Comparison of ENCODE assay signal across 1 cellular context in the genomic region with DNA sequence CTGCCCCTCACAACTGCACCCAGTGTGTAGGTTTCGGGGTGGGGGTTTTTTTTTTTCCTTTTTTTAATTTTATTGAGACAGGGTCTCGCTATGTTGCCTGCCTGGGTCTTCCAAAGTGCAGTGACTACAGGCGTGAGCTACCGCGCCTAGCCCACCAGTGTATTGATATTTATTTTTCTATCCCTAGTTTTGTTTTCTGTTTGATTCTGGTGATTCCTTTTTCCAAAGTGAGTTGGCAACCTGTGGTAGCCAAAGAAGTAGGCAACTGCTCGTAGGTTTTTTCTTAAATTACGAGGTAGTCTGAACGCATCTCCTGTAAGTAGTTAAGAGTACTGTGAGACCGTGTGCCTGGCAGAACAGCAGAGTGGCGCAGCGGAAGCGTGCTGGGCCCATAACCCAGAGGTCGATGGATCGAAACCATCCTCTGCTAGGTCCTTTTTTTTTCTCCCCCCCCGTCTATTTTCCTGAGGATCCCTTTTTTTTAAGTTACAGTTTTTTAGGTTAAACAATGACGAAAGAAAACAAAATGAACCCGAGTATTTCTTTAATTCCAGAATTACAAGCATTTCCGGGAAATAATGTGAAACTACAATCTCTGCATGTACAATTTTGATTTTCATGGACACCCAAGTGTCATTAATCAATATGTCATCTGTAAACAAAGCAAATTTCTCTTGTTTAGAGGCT.
TF ChIP-seq lines count a peak whose summit lies in the region.

No MANE protein-coding gene starts in this region.

TF ChIP-seq in HepG2, 621 proteins besides CTCF, POLR2A, EP300 and RAD21 (continued from another document):
- TF ChIP-seq, protein P1, sequence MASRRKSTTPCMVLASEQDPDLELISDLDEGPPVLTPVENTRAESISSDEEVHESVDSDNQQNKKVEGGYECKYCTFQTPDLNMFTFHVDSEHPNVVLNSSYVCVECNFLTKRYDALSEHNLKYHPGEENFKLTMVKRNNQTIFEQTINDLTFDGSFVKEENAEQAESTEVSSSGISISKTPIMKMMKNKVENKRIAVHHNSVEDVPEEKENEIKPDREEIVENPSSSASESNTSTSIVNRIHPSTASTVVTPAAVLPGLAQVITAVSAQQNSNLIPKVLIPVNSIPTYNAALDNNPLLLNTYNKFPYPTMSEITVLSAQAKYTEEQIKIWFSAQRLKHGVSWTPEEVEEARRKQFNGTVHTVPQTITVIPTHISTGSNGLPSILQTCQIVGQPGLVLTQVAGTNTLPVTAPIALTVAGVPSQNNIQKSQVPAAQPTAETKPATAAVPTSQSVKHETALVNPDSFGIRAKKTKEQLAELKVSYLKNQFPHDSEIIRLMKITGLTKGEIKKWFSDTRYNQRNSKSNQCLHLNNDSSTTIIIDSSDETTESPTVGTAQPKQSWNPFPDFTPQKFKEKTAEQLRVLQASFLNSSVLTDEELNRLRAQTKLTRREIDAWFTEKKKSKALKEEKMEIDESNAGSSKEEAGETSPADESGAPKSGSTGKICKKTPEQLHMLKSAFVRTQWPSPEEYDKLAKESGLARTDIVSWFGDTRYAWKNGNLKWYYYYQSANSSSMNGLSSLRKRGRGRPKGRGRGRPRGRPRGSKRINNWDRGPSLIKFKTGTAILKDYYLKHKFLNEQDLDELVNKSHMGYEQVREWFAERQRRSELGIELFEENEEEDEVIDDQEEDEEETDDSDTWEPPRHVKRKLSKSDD (CRISPR knock-in tag; IDR thresholded peaks at IDR 0.05; ENCODE audit: low read depth) = no peak
- TF ChIP-seq ZKSCAN8 (CRISPR knock-in tag; IDR thresholded peaks at IDR 0.05; ENCODE audit: borderline replicate concordance) (no peak), RBFOX2 (IDR thresholded peaks at IDR 0.05; ENCODE audit: low read depth, low read length) (no peak), ETV5 (CRISPR knock-in tag; IDR thresholded peaks at IDR 0.05; ENCODE audit: borderline replicate concordance) (peak; percentile 80), SMYD3 (CRISPR knock-in tag; IDR thresholded peaks at IDR 0.05) (no peak), NBN (conservative IDR thresholded peaks at IDR 0.05) (no peak), MYC (CRISPR knock-in tag; IDR thresholded peaks at IDR 0.05; ENCODE audit: borderline replicate concordance) (no peak), IRX3 (CRISPR knock-in tag; IDR thresholded peaks at IDR 0.05; ENCODE audit: borderline replicate concordance, low read depth) (no peak), ZNF256 (CRISPR knock-in tag; conservative IDR thresholded peaks at IDR 0.05) (0 out of 2 replicates have a peak, but pooled peaks have one; percentile 20), POLR2G (IDR thresholded peaks at IDR 0.05; ENCODE audit: low read depth, low read length) (no peak), HES4 (CRISPR knock-in tag; IDR thresholded peaks at IDR 0.05; ENCODE audit: borderline replicate concordance) (no peak), ZBTB1 (CRISPR knock-in tag; IDR thresholded peaks at IDR 0.05; ENCODE audit: borderline replicate concordance) (no peak), REXO4 (CRISPR knock-in tag; IDR thresholded peaks at IDR 0.05; ENCODE audit: borderline replicate concordance) (no peak), MTF1 (CRISPR knock-in tag; IDR thresholded peaks at IDR 0.05) (no peak), ZBTB21 (CRISPR knock-in tag; IDR thresholded peaks at IDR 0.05) (no peak), LCORL (IDR thresholded peaks at IDR 0.05) (no peak), LCORL (CRISPR knock-in tag; IDR thresholded peaks at IDR 0.05) (no peak), HNRNPLL (IDR thresholded peaks at IDR 0.05; ENCODE audit: low read depth, low read length, poor library complexity, severe bottlenecking) (no peak), PHF5A (CRISPR knock-in tag; IDR thresholded peaks at IDR 0.05; ENCODE audit: low read depth, unreplicated experiment) (no peak), ADNP (CRISPR knock-in tag; IDR thresholded peaks at IDR 0.05) (no peak), AHDC1 (CRISPR knock-in tag; IDR thresholded peaks at IDR 0.05; ENCODE audit: borderline replicate concordance) (no peak), THYN1 (CRISPR knock-in tag; IDR thresholded peaks at IDR 0.05; ENCODE audit: borderline replicate concordance, low read depth) (no peak), BRF2 (CRISPR knock-in tag; IDR thresholded peaks at IDR 0.05) (no peak), E2F5 (CRISPR knock-in tag; conservative IDR thresholded peaks at IDR 0.05) (no peak), KAT2B (IDR thresholded peaks at IDR 0.05; ENCODE audit: borderline replicate concordance, low read depth, low read length) (no peak), GMEB2 (CRISPR knock-in tag; IDR thresholded peaks at IDR 0.05; ENCODE audit: low read depth) (no peak)
- TF ChIP-seq, protein P2, sequence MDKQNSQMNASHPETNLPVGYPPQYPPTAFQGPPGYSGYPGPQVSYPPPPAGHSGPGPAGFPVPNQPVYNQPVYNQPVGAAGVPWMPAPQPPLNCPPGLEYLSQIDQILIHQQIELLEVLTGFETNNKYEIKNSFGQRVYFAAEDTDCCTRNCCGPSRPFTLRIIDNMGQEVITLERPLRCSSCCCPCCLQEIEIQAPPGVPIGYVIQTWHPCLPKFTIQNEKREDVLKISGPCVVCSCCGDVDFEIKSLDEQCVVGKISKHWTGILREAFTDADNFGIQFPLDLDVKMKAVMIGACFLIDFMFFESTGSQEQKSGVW (CRISPR knock-in tag; IDR thresholded peaks at IDR 0.05; ENCODE audit: borderline replicate concordance) = no peak
- TF ChIP-seq, protein P3, sequence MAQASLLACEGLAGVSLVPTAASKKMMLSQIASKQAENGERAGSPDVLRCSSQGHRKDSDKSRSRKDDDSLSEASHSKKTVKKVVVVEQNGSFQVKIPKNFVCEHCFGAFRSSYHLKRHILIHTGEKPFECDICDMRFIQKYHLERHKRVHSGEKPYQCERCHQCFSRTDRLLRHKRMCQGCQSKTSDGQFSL (CRISPR knock-in tag; IDR thresholded peaks at IDR 0.05) = 0 out of 2 replicates have a peak, but pooled peaks have one; percentile 32
TF ChIP-seq in HepG2: peak in this region for 135.
